Comparison of ENCODE assay signal across 17 cellular contexts in the genomic region with DNA sequence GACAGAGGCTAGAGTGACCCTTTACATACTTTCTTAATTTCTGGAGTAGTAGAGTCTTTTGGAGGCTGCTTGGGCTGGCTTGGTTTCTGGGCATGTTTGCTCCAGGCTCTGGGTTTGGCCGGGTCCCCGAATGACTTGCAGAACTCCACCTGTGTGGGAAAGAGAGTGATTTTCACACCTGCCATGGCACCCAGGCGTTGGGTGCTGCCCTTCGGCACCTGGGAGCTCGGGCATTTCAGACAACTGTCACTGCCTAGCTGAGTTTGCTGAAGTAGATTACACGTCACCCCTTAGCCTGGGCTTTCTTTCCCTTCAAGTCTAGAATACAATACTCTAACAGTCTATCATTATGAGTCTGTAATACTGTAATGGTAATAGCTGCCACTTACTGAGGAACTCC. TPM values are rescaled to one million over a fixed set of nuclear protein-coding genes. Genes with fewer than 3 reads are reported as not detected.
A peak's percentile ranks its signal among the peaks of the same experiment; 100 is the strongest.
DNase-seq lines count a peak whose midpoint lies in the region; ATAC-seq and TF ChIP-seq lines count a peak whose summit lies in the region.
"Had no signal": no experiment of that assay in that cellular context is flagged by ENCODE, and none has a peak within 500 bp of the region (broad histone marks: within the 10 kb centered on the region; RNA-seq: fewer than 3 reads in every experiment).

No MANE protein-coding gene starts in this region.

- H3K27me3 ChIP-seq in body of pancreas = no peaks in the 10 kb centered on the region
- H3K27me3 ChIP-seq: BLaER1 had no signal

- H3K4me3 ChIP-seq in body of pancreas = no peak overlapping the region
- H3K4me3 ChIP-seq: BLaER1, GM23248 had no signal

- peak overlapping the region; percentile 100 for H3K27ac Mint-ChIP-seq in activated CD4-positive, alpha-beta memory T cell treated with anti-CD3 and anti-CD28 coated beads for 36 hours
- H3K27ac Mint-ChIP-seq in activated CD4-positive, alpha-beta memory T cell treated with anti-CD3 and anti-CD28 coated beads, Interleukin-2, amount 10 ng/mL, durations not matched to agents 7 days and 5 days = no peak overlapping the region
- H3K27ac Mint-ChIP-seq in activated naive CD4-positive, alpha-beta T cell treated with anti-CD3 and anti-CD28 coated beads, Interleukin-2, amount 50 U/mL, for 24 hours = peak overlapping the region; percentile 74
- peak overlapping the region; percentile 13 for H3K27ac Mint-ChIP-seq in stimulated activated memory B cell treated with anti-CD40 and anti-IgM and Interleukin-4, amounts not matched to agents 10 μg/mL and 1 μg/mL and 100 μg/mL, for 72 hours

- H3K27me3 Mint-ChIP-seq in activated CD4-positive, alpha-beta memory T cell treated with anti-CD3 and anti-CD28 coated beads for 36 hours = no peaks in the 10 kb centered on the region
- no peaks in the 10 kb centered on the region for H3K27me3 Mint-ChIP-seq in activated CD4-positive, alpha-beta memory T cell treated with anti-CD3 and anti-CD28 coated beads, Interleukin-2, amount 10 ng/mL, durations not matched to agents 7 days and 5 days
- no peaks in the 10 kb centered on the region for H3K27me3 Mint-ChIP-seq in activated naive CD4-positive, alpha-beta T cell treated with anti-CD3 and anti-CD28 coated beads, Interleukin-2, amount 50 U/mL, for 24 hours
- H3K27me3 Mint-ChIP-seq in stimulated activated memory B cell treated with anti-CD40 and anti-IgM and Interleukin-4, amounts not matched to agents 10 μg/mL and 1 μg/mL and 100 μg/mL, for 72 hours = no peaks in the 10 kb centered on the region
- H3K27me3 Mint-ChIP-seq: CD8-positive, alpha-beta memory T cell had no signal

- no peak for DNase-seq in activated CD4-positive, alpha-beta memory T cell treated with anti-CD3 and anti-CD28 coated beads for 36 hours
- DNase-seq in activated CD4-positive, alpha-beta memory T cell treated with anti-CD3 and anti-CD28 coated beads, Interleukin-2, amount 10 ng/mL, durations not matched to agents 7 days and 5 days = no peak
- DNase-seq in activated naive CD4-positive, alpha-beta T cell treated with anti-CD3 and anti-CD28 coated beads, Interleukin-2, amount 50 U/mL, for 16 hours = no peak
- peak; percentile 30 to 64 (median 44) for DNase-seq in body of pancreas
- DNase-seq: 8988T; AML-193; CD8-positive, alpha-beta memory T cell; DMS53; GF-D8; GM23248 had no signal

- H3K36me3 Mint-ChIP-seq in activated CD4-positive, alpha-beta memory T cell treated with anti-CD3 and anti-CD28 coated beads for 36 hours = peaks cover 70% of the 10 kb centered on the region
- H3K36me3 Mint-ChIP-seq in activated CD4-positive, alpha-beta memory T cell treated with anti-CD3 and anti-CD28 coated beads, Interleukin-2, amount 10 ng/mL, durations not matched to agents 7 days and 5 days (ENCODE audit: low read depth) = peaks cover 41% of the 10 kb centered on the region
- H3K36me3 Mint-ChIP-seq in activated naive CD4-positive, alpha-beta T cell treated with anti-CD3 and anti-CD28 coated beads, Interleukin-2, amount 50 U/mL, for 24 hours = peaks cover 27% of the 10 kb centered on the region
- peaks cover 64% of the 10 kb centered on the region for H3K36me3 Mint-ChIP-seq in stimulated activated memory B cell treated with anti-CD40 and anti-IgM and Interleukin-4, amounts not matched to agents 10 μg/mL and 1 μg/mL and 100 μg/mL, for 72 hours

- TF ChIP-seq CTCF in body of pancreas (IDR thresholded peaks at IDR 0.05) = no peak

- H3K9me3 ChIP-seq in body of pancreas = no peaks in the 10 kb centered on the region
- H3K9me3 ChIP-seq: BLaER1 had no signal

- no peaks in the 10 kb centered on the region for H3K9me3 Mint-ChIP-seq in activated CD4-positive, alpha-beta memory T cell treated with anti-CD3 and anti-CD28 coated beads for 36 hours
- no peaks in the 10 kb centered on the region for H3K9me3 Mint-ChIP-seq in activated CD4-positive, alpha-beta memory T cell treated with anti-CD3 and anti-CD28 coated beads, Interleukin-2, amount 10 ng/mL, durations not matched to agents 7 days and 5 days
- no peaks in the 10 kb centered on the region for H3K9me3 Mint-ChIP-seq in activated naive CD4-positive, alpha-beta T cell treated with anti-CD3 and anti-CD28 coated beads, Interleukin-2, amount 50 U/mL, for 24 hours
- no peaks in the 10 kb centered on the region for H3K9me3 Mint-ChIP-seq in stimulated activated memory B cell treated with anti-CD40 and anti-IgM and Interleukin-4, amounts not matched to agents 10 μg/mL and 1 μg/mL and 100 μg/mL, for 72 hours
- H3K9me3 Mint-ChIP-seq: CD8-positive, alpha-beta memory T cell had no signal

- WGBS in body of pancreas, 2 donors = 42 to 66% methylated on average over 2 to 6 of the region's 6 CpGs

- CTCF ChIA-PET in activated CD4-positive, alpha-beta memory T cell treated with anti-CD3 and anti-CD28 coated beads for 36 hours (lab: Charles Lee) = no interaction called here
- CTCF ChIA-PET in activated CD4-positive, alpha-beta memory T cell treated with anti-CD3 and anti-CD28 coated beads, Interleukin-2, amount 10 ng/mL, durations not matched to agents 7 days and 5 days (lab: Charles Lee) = interaction anchor here (1.2 kb wide), 1 partner anchor 20 kb away, joined by 3 read pairs; no protein-coding TSS in a partner anchor

- TF ChIP-seq POLR2A in body of pancreas (IDR thresholded peaks at IDR 0.05) = no peak

- peaks cover 22% of the 10 kb centered on the region for H3K4me1 ChIP-seq in body of pancreas

- POLR2A ChIA-PET in activated CD4-positive, alpha-beta memory T cell treated with anti-CD3 and anti-CD28 coated beads for 36 hours (lab: Charles Lee) = no interaction called here
- POLR2A ChIA-PET in activated CD4-positive, alpha-beta memory T cell treated with anti-CD3 and anti-CD28 coated beads, Interleukin-2, amount 10 ng/mL, durations not matched to agents 7 days and 5 days (lab: Charles Lee) = no interaction called here

- no peak overlapping the region for H3K27ac ChIP-seq in body of pancreas
- H3K27ac ChIP-seq: BLaER1, GM23248, HL-60 had no signal

- intact Hi-C loops in activated CD4-positive, alpha-beta memory T cell treated with anti-CD3 and anti-CD28 coated beads for 36 hours (cut with micrococcal nuclease) = no loop called here
- intact Hi-C loops in body of pancreas (cut with DNase I) = no loop called here

- H3K36me3 ChIP-seq in body of pancreas (replicated peaks in 1 of 2; ENCODE audit: insufficient read depth in 1 of 2, low read depth in 2 of 2) = peaks cover 13 to 48% of the 10 kb centered on the region in 2 donors

- ATAC-seq in body of pancreas = peak; percentile 35
- no peak for ATAC-seq in stimulated activated memory B cell treated with anti-CD40 and anti-IgM and Interleukin-4, amounts not matched to agents 10 μg/mL and 1 μg/mL and 100 μg/mL, for 72 hours
- ATAC-seq in HG03097 (IDR thresholded peaks at IDR 0.05; ENCODE audit: low FRiP score, unreplicated experiment) = no peak
- no peak for ATAC-seq in GM19023 (IDR thresholded peaks at IDR 0.05; ENCODE audit: unreplicated experiment)
- ATAC-seq: HCT116 had no signal

- H3K4me3 Mint-ChIP-seq in activated CD4-positive, alpha-beta memory T cell treated with anti-CD3 and anti-CD28 coated beads for 36 hours = no peak overlapping the region
- no peak overlapping the region for H3K4me3 Mint-ChIP-seq in activated CD4-positive, alpha-beta memory T cell treated with anti-CD3 and anti-CD28 coated beads, Interleukin-2, amount 10 ng/mL, durations not matched to agents 7 days and 5 days
- no peak overlapping the region for H3K4me3 Mint-ChIP-seq in activated naive CD4-positive, alpha-beta T cell treated with anti-CD3 and anti-CD28 coated beads, Interleukin-2, amount 50 U/mL, for 24 hours
- no peak overlapping the region for H3K4me3 Mint-ChIP-seq in stimulated activated memory B cell treated with anti-CD40 and anti-IgM and Interleukin-4, amounts not matched to agents 10 μg/mL and 1 μg/mL and 100 μg/mL, for 72 hours
- H3K4me3 Mint-ChIP-seq: CD8-positive, alpha-beta memory T cell had no signal

- H3K4me1 Mint-ChIP-seq in activated CD4-positive, alpha-beta memory T cell treated with anti-CD3 and anti-CD28 coated beads for 36 hours (ENCODE audit: low read depth) = peaks cover 41% of the 10 kb centered on the region
- H3K4me1 Mint-ChIP-seq in activated CD4-positive, alpha-beta memory T cell treated with anti-CD3 and anti-CD28 coated beads, Interleukin-2, amount 10 ng/mL, durations not matched to agents 7 days and 5 days = peaks cover 36% of the 10 kb centered on the region
- H3K4me1 Mint-ChIP-seq in activated naive CD4-positive, alpha-beta T cell treated with anti-CD3 and anti-CD28 coated beads, Interleukin-2, amount 50 U/mL, for 24 hours = peaks cover 40% of the 10 kb centered on the region
- peaks cover 33% of the 10 kb centered on the region for H3K4me1 Mint-ChIP-seq in stimulated activated memory B cell treated with anti-CD40 and anti-IgM and Interleukin-4, amounts not matched to agents 10 μg/mL and 1 μg/mL and 100 μg/mL, for 72 hours

RNA-seq across cellular contexts. Expression of a gene that starts 6.1 kb away (rescaled TPM):
- total RNA-seq in activated CD4-positive, alpha-beta memory T cell treated with anti-CD3 and anti-CD28 coated beads for 36 hours = 10 to 100 TPM; 69.6 to 74.1 TPM
- 10 to 100 TPM; 31.5 to 32.4 TPM for total RNA-seq in activated CD4-positive, alpha-beta memory T cell treated with anti-CD3 and anti-CD28 coated beads, Interleukin-2, amount 10 ng/mL, durations not matched to agents 7 days and 5 days
- 10 to 100 TPM; 18.4 to 36.3 TPM for total RNA-seq in body of pancreas

Comparison
In these comparisons a context has a peak if more than half of its experiments do, and no peak if none do; other contexts are left out.
1. DNase-seq: peak in body of pancreas (4 of 4); none in activated CD4-positive, alpha-beta memory T cell treated with anti-CD3 and anti-CD28 coated beads for 36 hours (single experiment), activated CD4-positive, alpha-beta memory T cell treated with anti-CD3 and anti-CD28 coated beads, Interleukin-2, amount 10 ng/mL, durations not matched to agents 7 days and 5 days (single experiment) and activated naive CD4-positive, alpha-beta T cell treated with anti-CD3 and anti-CD28 coated beads, Interleukin-2, amount 50 U/mL, for 16 hours (single experiment).